Comparison of ENCODE assay signal across 14 cellular contexts in genomic region chr18:32152705-32153448, GRCh38. TPM values are rescaled to one million over a fixed set of nuclear protein-coding genes. Genes with fewer than 3 reads are reported as not detected.
A peak's percentile ranks its signal among the peaks of the same experiment; 100 is the strongest.
DNase-seq lines count a peak whose midpoint lies in the region; ATAC-seq lines count a peak whose summit lies in the region.
"Had no signal": no experiment of that assay in that cellular context is flagged by ENCODE, and none has a peak within 500 bp of the region (broad histone marks: within the 10 kb centered on the region; RNA-seq: fewer than 3 reads in every experiment).

No MANE protein-coding gene starts in this region.

- no peaks in the 10 kb centered on the region for H3K9me3 Mint-ChIP-seq in activated naive CD4-positive, alpha-beta T cell treated with anti-CD3 and anti-CD28 coated beads, Interleukin-2, amount 50 U/mL, for 72 hours
- H3K9me3 Mint-ChIP-seq in activated naive CD4-positive, alpha-beta T cell treated with anti-CD3 and anti-CD28 coated beads, Interleukin-2, amount 10 ng/mL, durations not matched to agents 7 days and 5 days: peaks cover 2% of the 10 kb centered on the region
- H3K9me3 Mint-ChIP-seq in stimulated activated effector memory CD8-positive, alpha-beta T cell treated with anti-CD3 and anti-CD28 coated beads, Interleukin-12 subunit alpha, Interleukin-12 subunit beta, amount 100 ng/mL, for 72 hours: no peaks in the 10 kb centered on the region

- CTCF ChIA-PET in activated naive CD4-positive, alpha-beta T cell treated with anti-CD3 and anti-CD28 coated beads, Interleukin-2, amount 10 ng/mL, durations not matched to agents 7 days and 5 days (lab: Charles Lee): no interaction called here

- ATAC-seq in activated naive CD4-positive, alpha-beta T cell treated with anti-CD3 and anti-CD28 coated beads, Interleukin-2, amount 50 U/mL, for 72 hours: peak; percentile 16 to 63
- peak; percentile 83 for ATAC-seq in GM21515 (IDR thresholded peaks at IDR 0.05; ENCODE audit: unreplicated experiment)
- ATAC-seq in HG03064 (IDR thresholded peaks at IDR 0.05; ENCODE audit: low read depth, unreplicated experiment): peak; percentile 82
- ATAC-seq in stimulated activated effector memory CD8-positive, alpha-beta T cell treated with anti-CD3 and anti-CD28 coated beads, Interleukin-12 subunit alpha, Interleukin-12 subunit beta, amount 100 ng/mL, for 72 hours: peak; percentile 82

- peaks cover 8% of the 10 kb centered on the region for H3K27me3 Mint-ChIP-seq in activated naive CD4-positive, alpha-beta T cell treated with anti-CD3 and anti-CD28 coated beads, Interleukin-2, amount 10 ng/mL, durations not matched to agents 7 days and 5 days

- H3K27ac Mint-ChIP-seq in activated naive CD4-positive, alpha-beta T cell treated with anti-CD3 and anti-CD28 coated beads, Interleukin-2, amount 50 U/mL, for 72 hours: no peak overlapping the region
- no peak overlapping the region for H3K27ac Mint-ChIP-seq in activated naive CD4-positive, alpha-beta T cell treated with anti-CD3 and anti-CD28 coated beads, Interleukin-2, amount 10 ng/mL, durations not matched to agents 7 days and 5 days
- H3K27ac Mint-ChIP-seq in stimulated activated effector memory CD8-positive, alpha-beta T cell treated with anti-CD3 and anti-CD28 coated beads, Interleukin-12 subunit alpha, Interleukin-12 subunit beta, amount 100 ng/mL, for 72 hours: no peak overlapping the region

- no peak for DNase-seq in activated naive CD4-positive, alpha-beta T cell treated with anti-CD3 and anti-CD28 coated beads, Interleukin-2, amount 50 U/mL, for 72 hours (ENCODE audit: low spot score in 2 of 2)
- DNase-seq in activated naive CD4-positive, alpha-beta T cell treated with anti-CD3 and anti-CD28 coated beads, Interleukin-2, amount 10 ng/mL, durations not matched to agents 7 days and 5 days: no peak
- no peak for DNase-seq in stimulated activated effector memory CD8-positive, alpha-beta T cell treated with anti-CD3 and anti-CD28 coated beads, Interleukin-12 subunit alpha, Interleukin-12 subunit beta, amount 100 ng/mL, for 72 hours (ENCODE audit: low spot score in 2 of 2)
- no peak for DNase-seq in central memory CD4-positive, alpha-beta T cell
- no peak for DNase-seq in NCI-H510A treated with DMSO at 0.1 percent for 48 hours (lab: John Stamatoyannopoulos, UW)
- DNase-seq in NCI-H2196 (lab: John Stamatoyannopoulos, UW; ENCODE audit: unreplicated experiment): no peak
- DNase-seq: Kasumi-1; NCI-H446; stimulated activated CD4-positive, alpha-beta T cell treated with anti-CD3 and anti-CD28 coated beads, Interleukin-4, amount 100 ng/mL, for 1 hour had no signal

- no peaks in the 10 kb centered on the region for H3K36me3 Mint-ChIP-seq in activated naive CD4-positive, alpha-beta T cell treated with anti-CD3 and anti-CD28 coated beads, Interleukin-2, amount 50 U/mL, for 72 hours
- no peaks in the 10 kb centered on the region for H3K36me3 Mint-ChIP-seq in activated naive CD4-positive, alpha-beta T cell treated with anti-CD3 and anti-CD28 coated beads, Interleukin-2, amount 10 ng/mL, durations not matched to agents 7 days and 5 days
- no peaks in the 10 kb centered on the region for H3K36me3 Mint-ChIP-seq in stimulated activated effector memory CD8-positive, alpha-beta T cell treated with anti-CD3 and anti-CD28 coated beads, Interleukin-12 subunit alpha, Interleukin-12 subunit beta, amount 100 ng/mL, for 72 hours

- no peak overlapping the region for H3K4me3 Mint-ChIP-seq in activated naive CD4-positive, alpha-beta T cell treated with anti-CD3 and anti-CD28 coated beads, Interleukin-2, amount 10 ng/mL, durations not matched to agents 7 days and 5 days
- no peak overlapping the region for H3K4me3 Mint-ChIP-seq in stimulated activated effector memory CD8-positive, alpha-beta T cell treated with anti-CD3 and anti-CD28 coated beads, Interleukin-12 subunit alpha, Interleukin-12 subunit beta, amount 100 ng/mL, for 72 hours

- H3K4me1 Mint-ChIP-seq in activated naive CD4-positive, alpha-beta T cell treated with anti-CD3 and anti-CD28 coated beads, Interleukin-2, amount 10 ng/mL, durations not matched to agents 7 days and 5 days: peaks cover 11% of the 10 kb centered on the region
- peaks cover 13% of the 10 kb centered on the region for H3K4me1 Mint-ChIP-seq in stimulated activated effector memory CD8-positive, alpha-beta T cell treated with anti-CD3 and anti-CD28 coated beads, Interleukin-12 subunit alpha, Interleukin-12 subunit beta, amount 100 ng/mL, for 72 hours

RNA-seq across cellular contexts. Expression of gene MEP1B, which starts 37.0 kb away (rescaled TPM):
- under 1 TPM in 1 of 2 donors, not detected in 1; 0.35 TPM for total RNA-seq in activated naive CD4-positive, alpha-beta T cell treated with anti-CD3 and anti-CD28 coated beads, Interleukin-2, amount 50 U/mL, for 72 hours
- total RNA-seq: Daoy, dermis microvascular lymphatic vessel endothelial cell, lower leg skin had no signal
